ENCODE assay signal across 23 cellular contexts in genomic region chr3:41357271-41357670, GRCh38.
A peak's percentile ranks its signal among the peaks of the same experiment; 100 is the strongest.
DNase-seq lines count a peak whose midpoint lies in the region; ATAC-seq, FAIRE-seq and TF ChIP-seq lines count a peak whose summit lies in the region.
"Had no signal": no experiment of that assay in that cellular context is flagged by ENCODE, and none has a peak within 500 bp of the region (broad histone marks: within the 10 kb centered on the region; RNA-seq: fewer than 3 reads in every experiment).

No MANE protein-coding gene starts in this region.

- no peak overlapping the region for H3K9ac ChIP-seq in H1 (replicated peaks in 1 of 4; ENCODE audit: extremely low read depth in 1 of 4, low read depth in 3 of 4, low read length in 3 of 4)

- H2BK15ac ChIP-seq in H1 (ENCODE audit: low read length) = no peak overlapping the region

- POLR2A ChIA-PET in HEK293 (lab: Yijun Ruan, JAX) (no interaction called here), H1 (lab: Charles Lee; ENCODE audit: partially characterized antibody) (no interaction called here)

- TF ChIP-seq EP300 in H1 (IDR thresholded peaks at IDR 0.05; ENCODE audit: borderline replicate concordance in 1 of 2, low read depth in 2 of 2, low read length in 2 of 2) (no peak), upper lobe of left lung (IDR thresholded peaks at IDR 0.05) (no peak)

- H4K5ac ChIP-seq in H1 (ENCODE audit: insufficient read length, low read depth, low read length) = no peak overlapping the region

- H3K9me3 ChIP-seq in HEK293 (ENCODE audit: control insufficient read depth, insufficient read depth, low read depth, low read length) (no peaks in the 10 kb centered on the region), H1 (ENCODE audit: insufficient read depth in 2 of 2, low read depth in 1 of 2, low read length in 1 of 2) (no peaks in the 10 kb centered on the region), upper lobe of left lung (no peaks in the 10 kb centered on the region)
- H3K9me3 ChIP-seq: A549, Caco-2, HAP-1 had no signal

- H3K23me2 ChIP-seq in H1 (ENCODE audit: low read depth, low read length) = no peaks in the 10 kb centered on the region

- H3K4me3 ChIP-seq in HEK293 (ENCODE audit: low read depth, low read length) (no peak overlapping the region), H1 (ENCODE audit: extremely low read depth in 1 of 4, insufficient read depth in 2 of 4, low read depth in 3 of 4, low read length in 4 of 4) (no peak overlapping the region), upper lobe of left lung (no peak overlapping the region)
- H3K4me3 ChIP-seq: A549, GM12878, GM23338, HAP-1 had no signal

- no peak overlapping the region; the same call in 1 of the 2 replicates for H2BK12ac ChIP-seq in H1 (ENCODE audit: low read depth, low read length)

- ATAC-seq in upper lobe of left lung (ENCODE audit: low FRiP score in 2 of 2) (no peak), GM19395 (IDR thresholded peaks at IDR 0.05; ENCODE audit: unreplicated experiment) (no peak), GM21529 (IDR thresholded peaks at IDR 0.05; ENCODE audit: unreplicated experiment) (no peak)
- ATAC-seq: A549, GM12878, GM23338 had no signal

- no peak overlapping the region for H2AFZ ChIP-seq in H1 (ENCODE audit: low read length)
- H2AFZ ChIP-seq: GM23338 had no signal

- H3K4ac ChIP-seq in H1 (replicated peaks; ENCODE audit: insufficient read length, low read depth, low read length) = no peak overlapping the region

- no peaks in the 10 kb centered on the region for H3K79me2 ChIP-seq in H1 (ENCODE audit: control insufficient read depth in 1 of 2, insufficient read depth in 2 of 2, low read length in 2 of 2)

- H2BK20ac ChIP-seq in H1 (ENCODE audit: low read length) = no peak overlapping the region; the same call in 1 of the 2 replicates

- no peak overlapping the region for H2AK5ac ChIP-seq in H1 (ENCODE audit: low read depth, low read length)

- DNase-seq in Ammon's horn (ENCODE audit: low spot score) (peak; percentile 11), H1 (ENCODE audit: low read depth in 1 of 2, low spot score in 2 of 2) (no peak), occipital lobe (lab: John Stamatoyannopoulos, UW) (peak; percentile 24), upper lobe of left lung (no peak), cortex of kidney (lab: John Stamatoyannopoulos, UW) (no peak)
- DNase-seq: 8988T; ACHN; AML-193; C1 segment of cervical spinal cord; Caco-2; CD4-positive, alpha-beta memory T cell; DMS 273 treated with DMSO at 0.1 percent for 48 hours; DMS79; EL; GDM1 had no signal

- WGBS in H1 (ENCODE audit: extremely low coverage in 1 of 2, insufficient coverage in 1 of 2, insufficient read length in 1 of 2, insufficient replicate concordance in 2 of 2, low coverage in 1 of 2, low lambda C conversion rate in 2 of 2, missing lambda C conversion rate in 1 of 2), 2 experiments = 95% methylated on average over 9 of the region's 9 CpGs; no CpG with 5 or more reads in 1 of the 2 experiments
- WGBS in upper lobe of left lung, 2 donors = 88 to 96% methylated on average over 9 of the region's 9 CpGs

- H3K23ac ChIP-seq in H1 (ENCODE audit: insufficient read length) = no peak overlapping the region

- H3K14ac ChIP-seq in H1 (ENCODE audit: insufficient read length) = no peak overlapping the region

- no peaks in the 10 kb centered on the region for H3K36me3 ChIP-seq in HEK293 (ENCODE audit: control insufficient read depth in 2 of 2, insufficient read depth in 1 of 2, low read length in 2 of 2)
- H3K36me3 ChIP-seq in H1 (ENCODE audit: control insufficient read depth in 2 of 4, insufficient read depth in 4 of 4, low read length in 3 of 4) = no peaks in the 10 kb centered on the region
- H3K36me3 ChIP-seq in upper lobe of left lung = no peaks in the 10 kb centered on the region
- H3K36me3 ChIP-seq: HAP-1 had no signal

- H3K4me1 ChIP-seq in HEK293 (ENCODE audit: control insufficient read depth, insufficient read depth, low read length) (no peaks in the 10 kb centered on the region), H1 (replicated peaks in 1 of 4; ENCODE audit: control insufficient read depth in 3 of 4, insufficient read depth in 4 of 4, low read length in 3 of 4) (peaks cover 0 to 2% (median 0%) of the 10 kb centered on the region in 4 experiments; a peak in 2 of 7 replicates), upper lobe of left lung (no peaks in the 10 kb centered on the region)
- H3K4me1 ChIP-seq: Caco-2 had no signal

- no peaks in the 10 kb centered on the region for H4K20me1 ChIP-seq in H1 (replicated peaks in 1 of 2; ENCODE audit: control insufficient read depth in 1 of 2, insufficient read depth in 2 of 2, low read length in 2 of 2)

- H4K8ac ChIP-seq in H1 (ENCODE audit: extremely low read depth, insufficient read depth, low read length) = no peak overlapping the region

- FAIRE-seq in H1 (lab: Jason Lieb, UNC) = peak; percentile 13
- FAIRE-seq: A549, GM12878, H54 had no signal

- H4K91ac ChIP-seq in H1 (replicated peaks; ENCODE audit: insufficient read length, low read length) = no peak overlapping the region

- no peak for TF ChIP-seq RAD21 in H1 (IDR thresholded peaks at IDR 0.05 in 1 of 2, conservative IDR thresholded peaks at IDR 0.05 in 1 of 2; ENCODE audit: low read depth in 2 of 2, low read length in 2 of 2)

- no peak overlapping the region for H2BK5ac ChIP-seq in H1 (ENCODE audit: low read depth, low read length)

- no peaks in the 10 kb centered on the region for H3K79me1 ChIP-seq in H1 (ENCODE audit: low read depth, low read length)

- no peak for TF ChIP-seq POLR2A in H1 (IDR thresholded peaks at IDR 0.05; ENCODE audit: control extremely low read depth in 1 of 2, low read depth in 2 of 2, low read length in 2 of 2)
- no peak for TF ChIP-seq POLR2A in upper lobe of left lung (IDR thresholded peaks at IDR 0.05)

- H3K27ac ChIP-seq in HEK293 (ENCODE audit: extremely low read depth, low read depth, low read length) = no peak overlapping the region
- no peak overlapping the region for H3K27ac ChIP-seq in H1 (ENCODE audit: low read depth, low read length)
- no peak overlapping the region for H3K27ac ChIP-seq in upper lobe of left lung
- H3K27ac ChIP-seq: A549 had no signal

- H3K4me2 ChIP-seq in H1 (ENCODE audit: insufficient read depth in 1 of 2, low read depth in 2 of 2, low read length in 2 of 2) = no peak overlapping the region
- H3K4me2 ChIP-seq: A549, GM23338 had no signal

- H3K18ac ChIP-seq in H1 (ENCODE audit: extremely low read depth, low read length) = no peak overlapping the region

- H3K27me3 ChIP-seq in H1 (replicated peaks in 1 of 4; ENCODE audit: control insufficient read depth in 3 of 4, extremely low read depth in 1 of 4, insufficient read depth in 3 of 4, low read length in 3 of 4) (no peaks in the 10 kb centered on the region), upper lobe of left lung (no peaks in the 10 kb centered on the region)

- no peak for TF ChIP-seq CTCF in HEK293 (tag by site-specific recombination; IDR thresholded peaks at IDR 0.05)
- TF ChIP-seq CTCF in H1 (IDR thresholded peaks at IDR 0.05; ENCODE audit: control extremely low read depth in 1 of 3, insufficient read depth in 1 of 3, low read depth in 1 of 3, low read length in 3 of 3) = no peak
- TF ChIP-seq CTCF in upper lobe of left lung (IDR thresholded peaks at IDR 0.05) = no peak

- CTCF ChIA-PET in HEK293 (lab: Yijun Ruan, JAX) (no interaction called here), H1 (lab: Charles Lee; ENCODE audit: partially characterized antibody) (no interaction called here)

- no peak overlapping the region for H3K56ac ChIP-seq in H1 (replicated peaks; ENCODE audit: insufficient read length, low read depth, low read length)

- H2BK120ac ChIP-seq in H1 (replicated peaks; ENCODE audit: low read depth, low read length) = no peak overlapping the region

TF ChIP-seq in HEK293, 187 proteins besides CTCF, POLR2A, EP300 and RAD21:
- TF ChIP-seq ZNF544 (tag by site-specific recombination; IDR thresholded peaks at IDR 0.05) (no peak), ZIC2 (tag by site-specific recombination; IDR thresholded peaks at IDR 0.05) (peak; percentile 57), ZFHX2 (tag by site-specific recombination; conservative IDR thresholded peaks at IDR 0.05) (0 out of 2 replicates have a peak, but pooled peaks have one; percentile 13)

TF ChIP-seq in H1, 55 proteins besides CTCF, POLR2A, EP300 and RAD21:
- TF ChIP-seq KDM4A (IDR thresholded peaks at IDR 0.05; ENCODE audit: low read depth, low read length, severe bottlenecking) (no peak), CEBPB (IDR thresholded peaks at IDR 0.05; ENCODE audit: low read depth, low read length) (no peak), CTBP2 (IDR thresholded peaks at IDR 0.05; ENCODE audit: borderline replicate concordance, insufficient read depth, insufficient read length, low read length) (no peak), RXRA (IDR thresholded peaks at IDR 0.05; ENCODE audit: insufficient read depth, low read depth, low read length) (no peak), SP2 (IDR thresholded peaks at IDR 0.05; ENCODE audit: low read length) (no peak), TCF12 (IDR thresholded peaks at IDR 0.05; ENCODE audit: low read depth, low read length) (no peak), YY1 (IDR thresholded peaks at IDR 0.05; ENCODE audit: low read depth, low read length) (no peak), TEAD4 (IDR thresholded peaks at IDR 0.05; ENCODE audit: low read depth, low read length) (no peak), TAF7 (optimal IDR thresholded peaks at IDR 0.05; ENCODE audit: borderline replicate concordance, low read depth, low read length) (no peak), ASH2L (IDR thresholded peaks at IDR 0.05; ENCODE audit: low read length) (no peak), KDM1A (IDR thresholded peaks at IDR 0.05; ENCODE audit: borderline replicate concordance, low read length) (no peak), RBBP5 (IDR thresholded peaks at IDR 0.05; ENCODE audit: borderline replicate concordance, low read depth, low read length) (no peak), GTF2F1 (IDR thresholded peaks at IDR 0.05; ENCODE audit: borderline replicate concordance, low read depth, low read length) (no peak), JUN (IDR thresholded peaks at IDR 0.05; ENCODE audit: low read depth, low read length) (no peak), POU5F1 (IDR thresholded peaks at IDR 0.05; ENCODE audit: low read depth, low read length) (no peak), HDAC6 (IDR thresholded peaks at IDR 0.05; ENCODE audit: low read depth, low read length) (no peak), TBP (IDR thresholded peaks at IDR 0.05; ENCODE audit: low read depth, low read length) (no peak), FOSL1 (IDR thresholded peaks at IDR 0.05; ENCODE audit: insufficient read depth, low read depth, low read length) (no peak), HDAC2 (IDR thresholded peaks at IDR 0.05; ENCODE audit: borderline replicate concordance in 1 of 2, low read depth in 2 of 2, low read length in 2 of 2) (no peak)
TF ChIP-seq in H1: peak in this region for 0.

Comparison
In these comparisons a context has a peak if more than half of its experiments do, and no peak if none do; other contexts are left out.
1. DNase-seq: peak in Ammon's horn (single experiment) and occipital lobe (single experiment); none in H1 (0 of 2), upper lobe of left lung (0 of 2) and cortex of kidney (single experiment).